In genomic region chr9:135245482-135246247, GRCh38 we compare ENCODE assay signal across 23 cellular contexts.
DNase-seq lines count a peak whose midpoint lies in the region; ATAC-seq, FAIRE-seq and TF ChIP-seq lines count a peak whose summit lies in the region.
"Had no signal": no experiment of that assay in that cellular context is flagged by ENCODE, and none has a peak within 500 bp of the region (broad histone marks: within the 10 kb centered on the region; RNA-seq: fewer than 3 reads in every experiment).

No MANE protein-coding gene starts in this region.

- H3K27me3 ChIP-seq in right atrium auricular region: no peaks in the 10 kb centered on the region
- H3K27me3 ChIP-seq in astrocyte (ENCODE audit: insufficient read depth, low read length): no peaks in the 10 kb centered on the region
- H3K27me3 ChIP-seq in neuronal stem cell (ENCODE audit: control insufficient read depth in 3 of 3, insufficient read depth in 3 of 3, low read depth in 1 of 3, low read length in 3 of 3): peaks cover 0 to 15% (median 0%) of the 10 kb centered on the region in 3 experiments
- H3K27me3 ChIP-seq in aorta (ENCODE audit: control insufficient read depth in 1 of 2, insufficient read depth in 2 of 2, low read length in 1 of 2): no peaks in the 10 kb centered on the region

- H2BK120ac ChIP-seq in neuronal stem cell (ENCODE audit: low read depth, low read length): no peak overlapping the region

- peak overlapping the region; percentile 54 for H2AK5ac ChIP-seq in neuronal stem cell (ENCODE audit: low read depth, low read length)

- no peak overlapping the region for H4K8ac ChIP-seq in neuronal stem cell (ENCODE audit: low read depth, low read length)

- no peak overlapping the region for H3K4ac ChIP-seq in neuronal stem cell (ENCODE audit: low read length)

- H3K79me1 ChIP-seq in neuronal stem cell (ENCODE audit: low read depth, low read length): no peaks in the 10 kb centered on the region

- peak overlapping the region; percentile 41 for H2BK15ac ChIP-seq in neuronal stem cell (ENCODE audit: low read length)

- no peak for TF ChIP-seq CTCF in right atrium auricular region (IDR thresholded peaks at IDR 0.05)
- no peak for TF ChIP-seq CTCF in astrocyte (IDR thresholded peaks at IDR 0.05; ENCODE audit: insufficient read depth, low read depth, low read length)

- peak overlapping the region; percentile 29 for H2BK5ac ChIP-seq in neuronal stem cell (ENCODE audit: low read length)

- H3K9me3 ChIP-seq in right atrium auricular region (no peaks in the 10 kb centered on the region), astrocyte (ENCODE audit: insufficient read depth, low read depth, low read length) (no peaks in the 10 kb centered on the region), neuronal stem cell (replicated peaks in 1 of 2; ENCODE audit: control insufficient read depth in 2 of 2, insufficient read depth in 1 of 2, low read depth in 1 of 2, low read length in 2 of 2) (no peaks in the 10 kb centered on the region), aorta (ENCODE audit: control insufficient read depth, low read length) (no peaks in the 10 kb centered on the region)
- H3K9me3 ChIP-seq: SJCRH30 had no signal

- POLR2A ChIA-PET in activated CD4-positive, alpha-beta memory T cell treated with anti-CD3 and anti-CD28 coated beads, Interleukin-2, amount 10 ng/mL, durations not matched to agents 7 days and 5 days (lab: Charles Lee): no interaction called here

- ATAC-seq in aorta (ENCODE audit: low FRiP score) (no peak), GM21825 (IDR thresholded peaks at IDR 0.05; ENCODE audit: unreplicated experiment) (no peak)

- peak overlapping the region; percentile 26 for H3K27ac Mint-ChIP-seq in astrocyte (ENCODE audit: unreplicated experiment)
- H3K27ac Mint-ChIP-seq in activated CD4-positive, alpha-beta memory T cell treated with anti-CD3 and anti-CD28 coated beads, Interleukin-2, amount 10 ng/mL, durations not matched to agents 7 days and 5 days: no peak overlapping the region

- DNase-seq in cardiac septum (ENCODE audit: low spot score) (peak; percentile 68), right atrium auricular region (ENCODE audit: low spot score) (no peak), astrocyte (ENCODE audit: low read depth) (no peak), neuronal stem cell (ENCODE audit: low spot score) (no peak), aorta (peak; percentile 32 to 54), GF-D8 (lab: John Stamatoyannopoulos, UW) (no peak)
- DNase-seq in activated CD4-positive, alpha-beta memory T cell treated with anti-CD3 and anti-CD28 coated beads, Interleukin-2, amount 10 ng/mL, durations not matched to agents 7 days and 5 days: no peak
- DNase-seq: AML-193; EL; GOT3; HCEC 1CT; IMR-90; NCI-H1105; NCI-H146; NCI-H2227 treated with DMSO at 0.1 percent for 48 hours; NCI-H510A; NCI-H774; NK-92 treated with Interleukin-12 subunit alpha and Interleukin-12 subunit beta, amount 100 ng/mL, for 24 hours; SJCRH30 had no signal

- no peak overlapping the region for H3K18ac ChIP-seq in neuronal stem cell (ENCODE audit: low read length)

- H3K79me2 ChIP-seq in astrocyte (ENCODE audit: insufficient read depth, low read length): no peaks in the 10 kb centered on the region

- H3K9ac ChIP-seq in astrocyte (ENCODE audit: low read length) (no peak overlapping the region), neuronal stem cell (ENCODE audit: low read depth, low read length, poor library complexity) (no peak overlapping the region)
- H3K9ac ChIP-seq: KMS-11 had no signal

- H3K36me3 ChIP-seq in right atrium auricular region (no peaks in the 10 kb centered on the region), astrocyte (ENCODE audit: insufficient read depth, low read length) (no peaks in the 10 kb centered on the region), neuronal stem cell (replicated peaks in 1 of 2; ENCODE audit: control insufficient read depth in 2 of 2, insufficient read depth in 2 of 2, low read length in 2 of 2) (no peaks in the 10 kb centered on the region), aorta (ENCODE audit: control insufficient read depth in 1 of 2, insufficient read depth in 2 of 2, low read length in 1 of 2) (no peaks in the 10 kb centered on the region)
- H3K36me3 ChIP-seq: SJCRH30 had no signal

- no peak overlapping the region for H4K91ac ChIP-seq in neuronal stem cell (ENCODE audit: low read depth, low read length, poor library complexity)

- no peak overlapping the region for H3K27ac ChIP-seq in right atrium auricular region
- no peak overlapping the region for H3K27ac ChIP-seq in astrocyte (ENCODE audit: low read depth, low read length)
- no peak overlapping the region for H3K27ac ChIP-seq in neuronal stem cell (replicated peaks; ENCODE audit: low read length)
- H3K27ac ChIP-seq in aorta (ENCODE audit: low read depth in 1 of 2, low read length in 2 of 2): no peak overlapping the region
- H3K27ac ChIP-seq: KMS-11, RWPE1, SJCRH30 had no signal

- no peaks in the 10 kb centered on the region for H4K20me1 ChIP-seq in astrocyte (ENCODE audit: insufficient read depth, low read length)

- H3K4me2 ChIP-seq in astrocyte (ENCODE audit: low read length) (no peak overlapping the region), neuronal stem cell (ENCODE audit: insufficient read depth, low read length, poor library complexity, severe bottlenecking) (no peak overlapping the region)
- H3K4me2 ChIP-seq: KMS-11 had no signal

- no peak overlapping the region for H3K14ac ChIP-seq in neuronal stem cell (ENCODE audit: low read length)

- H3K36me3 Mint-ChIP-seq in astrocyte (ENCODE audit: low read depth, unreplicated experiment): no peaks in the 10 kb centered on the region
- no peaks in the 10 kb centered on the region for H3K36me3 Mint-ChIP-seq in activated CD4-positive, alpha-beta memory T cell treated with anti-CD3 and anti-CD28 coated beads, Interleukin-2, amount 10 ng/mL, durations not matched to agents 7 days and 5 days (ENCODE audit: low read depth)

- intact Hi-C loops in cardiac septum (cut with DNase I) (no loop called here), aorta (cut with DNase I) (no loop called here)

- H2BK12ac ChIP-seq in neuronal stem cell (ENCODE audit: low read length): peak overlapping the region; percentile 81

- no peak for FAIRE-seq in astrocyte (lab: Jason Lieb, UNC)
- FAIRE-seq: HTR-8/SVneo had no signal

- WGBS in neuronal stem cell (ENCODE audit: extremely low coverage in 2 of 2, insufficient read length in 2 of 2, insufficient replicate concordance in 1 of 2), 2 donors: no CpG with 5 or more reads among the region's 22 CpGs
- 90 to 91% methylated on average over 22 of the region's 22 CpGs for WGBS in aorta, 2 donors

- no peak overlapping the region for H3K4me3 Mint-ChIP-seq in astrocyte (ENCODE audit: unreplicated experiment)
- H3K4me3 Mint-ChIP-seq in activated CD4-positive, alpha-beta memory T cell treated with anti-CD3 and anti-CD28 coated beads, Interleukin-2, amount 10 ng/mL, durations not matched to agents 7 days and 5 days: no peak overlapping the region

- H3K4me3 ChIP-seq in right atrium auricular region: no peak overlapping the region
- H3K4me3 ChIP-seq in astrocyte (ENCODE audit: insufficient read depth, low read depth, low read length): no peak overlapping the region
- H3K4me3 ChIP-seq in neuronal stem cell (ENCODE audit: low read length in 2 of 2): no peak overlapping the region
- H3K4me3 ChIP-seq in aorta (ENCODE audit: low read length in 2 of 2): no peak overlapping the region
- H3K4me3 ChIP-seq: SJCRH30 had no signal

- H3K4me1 ChIP-seq in right atrium auricular region: peaks cover 0 to 4% of the 10 kb centered on the region in 2 donors
- no peaks in the 10 kb centered on the region for H3K4me1 ChIP-seq in astrocyte (ENCODE audit: insufficient read depth, low read length)
- H3K4me1 ChIP-seq in neuronal stem cell (ENCODE audit: control insufficient read depth in 2 of 2, insufficient read depth in 1 of 2, low read depth in 1 of 2, low read length in 2 of 2): peaks cover 0 to 7% of the 10 kb centered on the region in 2 donors
- no peaks in the 10 kb centered on the region for H3K4me1 ChIP-seq in aorta (ENCODE audit: control insufficient read depth in 1 of 2, insufficient read depth in 2 of 2, low read length in 2 of 2)
- H3K4me1 ChIP-seq: SJCRH30 had no signal

- H3K9me3 Mint-ChIP-seq in astrocyte (ENCODE audit: unreplicated experiment): no peaks in the 10 kb centered on the region
- no peaks in the 10 kb centered on the region for H3K9me3 Mint-ChIP-seq in activated CD4-positive, alpha-beta memory T cell treated with anti-CD3 and anti-CD28 coated beads, Interleukin-2, amount 10 ng/mL, durations not matched to agents 7 days and 5 days

- H3K4me1 Mint-ChIP-seq in astrocyte (ENCODE audit: low read depth, unreplicated experiment): no peaks in the 10 kb centered on the region
- H3K4me1 Mint-ChIP-seq in activated CD4-positive, alpha-beta memory T cell treated with anti-CD3 and anti-CD28 coated beads, Interleukin-2, amount 10 ng/mL, durations not matched to agents 7 days and 5 days: no peaks in the 10 kb centered on the region

- CTCF ChIA-PET in activated CD4-positive, alpha-beta memory T cell treated with anti-CD3 and anti-CD28 coated beads, Interleukin-2, amount 10 ng/mL, durations not matched to agents 7 days and 5 days (lab: Charles Lee): no interaction called here

- H2AFZ ChIP-seq in astrocyte (ENCODE audit: low read depth, low read length) (no peak overlapping the region), neuronal stem cell (ENCODE audit: low read length) (no peak overlapping the region)

- peaks cover 50% of the 10 kb centered on the region for H3K27me3 Mint-ChIP-seq in astrocyte (ENCODE audit: low read depth, unreplicated experiment)
- H3K27me3 Mint-ChIP-seq in activated CD4-positive, alpha-beta memory T cell treated with anti-CD3 and anti-CD28 coated beads, Interleukin-2, amount 10 ng/mL, durations not matched to agents 7 days and 5 days: no peaks in the 10 kb centered on the region

- no peak overlapping the region for H3K23ac ChIP-seq in neuronal stem cell (ENCODE audit: low read depth, low read length, poor library complexity)

Comparison
In these comparisons a context has a peak if more than half of its experiments do, and no peak if none do; other contexts are left out.
1. DNase-seq: peak in cardiac septum (single experiment) and aorta (2 of 2); none in right atrium auricular region (single experiment), astrocyte (single experiment), neuronal stem cell (single experiment), GF-D8 (single experiment) and activated CD4-positive, alpha-beta memory T cell treated with anti-CD3 and anti-CD28 coated beads, Interleukin-2, amount 10 ng/mL, durations not matched to agents 7 days and 5 days (single experiment).